8 cellular contexts compared by ENCODE assay signal in genomic region chr17:1629647-1630310, GRCh38. TPM values are rescaled to one million over a fixed set of nuclear protein-coding genes. Genes with fewer than 3 reads are reported as not detected.
A peak's percentile ranks its signal among the peaks of the same experiment; 100 is the strongest.
DNase-seq lines count a peak whose midpoint lies in the region; ATAC-seq and TF ChIP-seq lines count a peak whose summit lies in the region.

No MANE protein-coding gene starts in this region.

- H3K4me3 ChIP-seq in MM.1S (ENCODE audit: low read length): peak overlapping the region; percentile 98

- peak overlapping the region; percentile 93 for H3K27ac Mint-ChIP-seq in dendritic cell treated with granulocyte-macrophage colony-stimulating factor and Interleukin-4, amounts not matched to agents 40 ng/mL and 50 ng/mL, for 4 days

- intact Hi-C loops in dendritic cell treated with granulocyte-macrophage colony-stimulating factor and Interleukin-4, amounts not matched to agents 40 ng/mL and 50 ng/mL, for 4 days (cut with micrococcal nuclease): loop anchor here (5.0 to 10.0 kb wide), 3 partner anchors 37 to 265 kb away; no protein-coding TSS in a partner anchor

- TF ChIP-seq CTCF in MM.1S (IDR thresholded peaks at IDR 0.05; ENCODE audit: low read length): peak; percentile 87

- H2AFZ ChIP-seq in MM.1S (ENCODE audit: low read length): peak overlapping the region; percentile 89

- peaks cover 26% of the 10 kb centered on the region for H3F3A ChIP-seq in MM.1S (ENCODE audit: insufficient read depth, low read length)

- H3K79me2 ChIP-seq in MM.1S (ENCODE audit: low read length): no peaks in the 10 kb centered on the region

- peaks cover 51% of the 10 kb centered on the region for H3K4me1 Mint-ChIP-seq in dendritic cell treated with granulocyte-macrophage colony-stimulating factor and Interleukin-4, amounts not matched to agents 40 ng/mL and 50 ng/mL, for 4 days (ENCODE audit: low read depth)

- H3K9ac ChIP-seq in MM.1S (ENCODE audit: low read length): peak overlapping the region; percentile 86

- no peak for ATAC-seq in HG02759 (IDR thresholded peaks at IDR 0.05; ENCODE audit: unreplicated experiment)
- no peak for ATAC-seq in GM21423 (IDR thresholded peaks at IDR 0.05; ENCODE audit: unreplicated experiment)

- H3K4me2 ChIP-seq in MM.1S (ENCODE audit: low read depth, low read length): peak overlapping the region; percentile 99

- H3K27me3 Mint-ChIP-seq in dendritic cell treated with granulocyte-macrophage colony-stimulating factor and Interleukin-4, amounts not matched to agents 40 ng/mL and 50 ng/mL, for 4 days: no peaks in the 10 kb centered on the region

- no peaks in the 10 kb centered on the region for H3K9me3 ChIP-seq in MM.1S (replicated peaks; ENCODE audit: insufficient read depth, low read length)

- DNase-seq in EL (peak; percentile 46), MM.1S (peak; percentile 66), lung microvascular endothelial cell (ENCODE audit: low read depth in 2 of 2) (peak; percentile 61 to 79)
- peak; percentile 67 to 74 for DNase-seq in activated CD4-positive, alpha-beta T cell treated with anti-CD3 and anti-CD28 coated beads for 4 hours
- peak; percentile 72 to 78 for DNase-seq in stimulated activated CD8-positive, alpha-beta memory T cell treated with anti-CD3 and anti-CD28 coated beads, Interleukin-15, amount 100 ng/mL, for 48 hours (ENCODE audit: low read depth in 2 of 2)

- no peaks in the 10 kb centered on the region for H3K36me3 ChIP-seq in MM.1S (replicated peaks; ENCODE audit: insufficient read depth, low read length)

- peaks cover 27% of the 10 kb centered on the region for H3K4me1 ChIP-seq in MM.1S (ENCODE audit: low read length)

- no peaks in the 10 kb centered on the region for H4K20me1 ChIP-seq in MM.1S (ENCODE audit: insufficient read depth, low read length)

- no peaks in the 10 kb centered on the region for H3K9me3 Mint-ChIP-seq in dendritic cell treated with granulocyte-macrophage colony-stimulating factor and Interleukin-4, amounts not matched to agents 40 ng/mL and 50 ng/mL, for 4 days

- H3K9me2 ChIP-seq in MM.1S (replicated peaks; ENCODE audit: insufficient read depth, low read length): no peaks in the 10 kb centered on the region

- peaks cover 50% of the 10 kb centered on the region for H3K36me3 Mint-ChIP-seq in dendritic cell treated with granulocyte-macrophage colony-stimulating factor and Interleukin-4, amounts not matched to agents 40 ng/mL and 50 ng/mL, for 4 days (ENCODE audit: low read depth)

- H3K27me3 ChIP-seq in MM.1S (replicated peaks; ENCODE audit: insufficient read depth, low read length): no peaks in the 10 kb centered on the region

- H3K4me3 Mint-ChIP-seq in dendritic cell treated with granulocyte-macrophage colony-stimulating factor and Interleukin-4, amounts not matched to agents 40 ng/mL and 50 ng/mL, for 4 days: peak overlapping the region; percentile 98

- H3K27ac ChIP-seq in MM.1S (ENCODE audit: low read length): peak overlapping the region; percentile 76; the same call in 1 of the 2 replicates

RNA-seq across cellular contexts. Expression of gene SLC43A2, which starts 1.1 kb away (rescaled TPM):
- total RNA-seq in lung microvascular endothelial cell: 10.9 and 28.2 TPM in 2 replicates

RNA-seq across cellular contexts. Expression of gene SCARF1, which starts 15.8 kb away (rescaled TPM):
- 68.0 and 92.1 TPM in 2 replicates for total RNA-seq in lung microvascular endothelial cell

RNA-seq across cellular contexts. Expression of gene RILP, which starts 19.9 kb away (rescaled TPM):
- total RNA-seq in lung microvascular endothelial cell: 10.5 and 12.5 TPM in 2 replicates

RNA-seq across cellular contexts. Expression of gene PRPF8, which starts 54.9 kb away (rescaled TPM):
- 63.5 and 69.5 TPM in 2 replicates for total RNA-seq in lung microvascular endothelial cell
